In genomic region chr17:4478318-4478830, GRCh38 we compare ENCODE assay signal across 28 cellular contexts. TPM values are rescaled to one million over a fixed set of nuclear protein-coding genes. Genes with fewer than 3 reads are reported as not detected.
DNase-seq lines count a peak whose midpoint lies in the region; ATAC-seq, FAIRE-seq and TF ChIP-seq lines count a peak whose summit lies in the region.
"Had no signal": no experiment of that assay in that cellular context is flagged by ENCODE, and none has a peak within 500 bp of the region (broad histone marks: within the 10 kb centered on the region; RNA-seq: fewer than 3 reads in every experiment).

No MANE protein-coding gene starts in this region.

- peak overlapping the region; percentile 9 to 90 for H3K27ac ChIP-seq in mucosa of rectum (ENCODE audit: low read depth in 2 of 2, low read length in 2 of 2)
- H3K27ac ChIP-seq in small intestine (ENCODE audit: low read depth in 1 of 2, low read length in 1 of 2): peak overlapping the region; percentile 34 to 72
- no peak overlapping the region for H3K27ac ChIP-seq in Karpas-422 (ENCODE audit: low read length)
- no peak overlapping the region for H3K27ac ChIP-seq in gastrocnemius medialis
- H3K27ac ChIP-seq: 22Rv1, GM23248, HL-60 had no signal

- H3K27me3 ChIP-seq in mucosa of rectum (ENCODE audit: control insufficient read depth in 2 of 2, insufficient read depth in 2 of 2, low read length in 2 of 2): no peaks in the 10 kb centered on the region
- no peaks in the 10 kb centered on the region for H3K27me3 ChIP-seq in small intestine (ENCODE audit: control insufficient read depth in 2 of 2, insufficient read depth in 2 of 2, low read length in 2 of 2)
- no peaks in the 10 kb centered on the region for H3K27me3 ChIP-seq in Karpas-422 (ENCODE audit: low read length)
- H3K27me3 ChIP-seq in gastrocnemius medialis: no peaks in the 10 kb centered on the region

- H3K9me3 ChIP-seq in mucosa of rectum (ENCODE audit: control insufficient read depth in 2 of 2, low read length in 2 of 2) (no peaks in the 10 kb centered on the region), small intestine (ENCODE audit: control insufficient read depth, low read depth) (no peaks in the 10 kb centered on the region), Karpas-422 (ENCODE audit: low read length) (no peaks in the 10 kb centered on the region), gastrocnemius medialis (no peaks in the 10 kb centered on the region)
- H3K9me3 ChIP-seq: SK-N-SH had no signal

- H3K27me3 Mint-ChIP-seq in activated CD4-positive, alpha-beta T cell treated with anti-CD3 and anti-CD28 coated beads, Interleukin-2, amount 10 ng/mL, durations not matched to agents 7 days and 5 days: no peaks in the 10 kb centered on the region
- H3K27me3 Mint-ChIP-seq in activated T-helper 1 cell treated with anti-CD3 and anti-CD28 coated beads, Interleukin-12 subunit alpha, Interleukin-12 subunit beta, Interleukin-2, Interleukin-4 antibody, amounts not matched to agents 30 ng/mL and 10 ng/mL and 1 ng/mL, durations not matched to agents 14 hours and 24 hours and 36 hours (ENCODE audit: insufficient read depth): peaks cover 2% of the 10 kb centered on the region

- DNase-seq in activated CD4-positive, alpha-beta T cell treated with anti-CD3 and anti-CD28 coated beads, Interleukin-2, amount 10 ng/mL, durations not matched to agents 7 days and 5 days: no peak
- no peak for DNase-seq in activated CD4-positive, alpha-beta T cell treated with anti-CD3 and anti-CD28 coated beads, Interleukin-2, amount 50 U/mL, for 4 hours
- DNase-seq in activated T-helper 1 cell treated with anti-CD3 and anti-CD28 coated beads, Interleukin-12 subunit alpha, Interleukin-12 subunit beta, Interleukin-2, Interleukin-4 antibody, amounts not matched to agents 30 ng/mL and 10 ng/mL and 1 ng/mL, durations not matched to agents 14 hours and 24 hours and 36 hours (ENCODE audit: low spot score): no peak
- DNase-seq in small intestine: no peak
- no peak for DNase-seq in Karpas-422
- DNase-seq in gastrocnemius medialis: no peak
- DNase-seq in NK-92 (lab: John Stamatoyannopoulos, UW; ENCODE audit: unreplicated experiment): no peak
- DNase-seq: DMS153, DND-41, GM23248, HCEC 1CT, NCI-H1092, NCI-H1436, NCI-H187, NCI-H2081 treated with DMSO at 0.1 percent for 48 hours, NCI-H2171, NCI-H226, NCI-H510A, NCI-H69, OCI-M1, SK-N-SH had no signal

- H3K79me2 ChIP-seq in Karpas-422 (ENCODE audit: low read length): no peaks in the 10 kb centered on the region

- H3K4me3 Mint-ChIP-seq in activated CD4-positive, alpha-beta T cell treated with anti-CD3 and anti-CD28 coated beads, Interleukin-2, amount 10 ng/mL, durations not matched to agents 7 days and 5 days: no peak overlapping the region
- H3K4me3 Mint-ChIP-seq in activated T-helper 1 cell treated with anti-CD3 and anti-CD28 coated beads, Interleukin-12 subunit alpha, Interleukin-12 subunit beta, Interleukin-2, Interleukin-4 antibody, amounts not matched to agents 30 ng/mL and 10 ng/mL and 1 ng/mL, durations not matched to agents 14 hours and 24 hours and 36 hours: no peak overlapping the region
- H3K4me3 Mint-ChIP-seq: B cell, CD14-positive monocyte, IgD-negative memory B cell had no signal

- CTCF ChIA-PET in activated CD4-positive, alpha-beta T cell treated with anti-CD3 and anti-CD28 coated beads, Interleukin-2, amount 10 ng/mL, durations not matched to agents 7 days and 5 days (lab: Charles Lee): no interaction called here

- TF ChIP-seq CTCF in gastrocnemius medialis (IDR thresholded peaks at IDR 0.05 in 4 of 5, conservative IDR thresholded peaks at IDR 0.05 in 1 of 5): no peak

- in situ Hi-C loops in gastrocnemius medialis (cut with MboI; ENCODE audit: low sequenced_read_pairs in 4 of 4): no loop called here

- H3K4me3 ChIP-seq in mucosa of rectum (ENCODE audit: low read length in 2 of 2) (no peak overlapping the region), small intestine (ENCODE audit: low read depth in 1 of 2, low read length in 2 of 2) (no peak overlapping the region), Karpas-422 (ENCODE audit: low read length) (no peak overlapping the region), gastrocnemius medialis (no peak overlapping the region)
- H3K4me3 ChIP-seq: GM23248 had no signal

- no peaks in the 10 kb centered on the region for H3K36me3 ChIP-seq in mucosa of rectum (ENCODE audit: control insufficient read depth in 2 of 2, insufficient read depth in 2 of 2, low read length in 2 of 2)
- H3K36me3 ChIP-seq in small intestine (ENCODE audit: control insufficient read depth in 2 of 2, insufficient read depth in 2 of 2, low read length in 2 of 2): no peaks in the 10 kb centered on the region
- no peaks in the 10 kb centered on the region for H3K36me3 ChIP-seq in Karpas-422 (ENCODE audit: insufficient read depth, low read length)
- H3K36me3 ChIP-seq in gastrocnemius medialis: no peaks in the 10 kb centered on the region

- peak overlapping the region; percentile 36 for H3K27ac Mint-ChIP-seq in activated CD4-positive, alpha-beta T cell treated with anti-CD3 and anti-CD28 coated beads, Interleukin-2, amount 10 ng/mL, durations not matched to agents 7 days and 5 days
- peak overlapping the region; percentile 48 for H3K27ac Mint-ChIP-seq in activated T-helper 1 cell treated with anti-CD3 and anti-CD28 coated beads, Interleukin-12 subunit alpha, Interleukin-12 subunit beta, Interleukin-2, Interleukin-4 antibody, amounts not matched to agents 30 ng/mL and 10 ng/mL and 1 ng/mL, durations not matched to agents 14 hours and 24 hours and 36 hours
- H3K27ac Mint-ChIP-seq: B cell, IgD-negative memory B cell had no signal

- H3K9ac ChIP-seq in mucosa of rectum (ENCODE audit: low read depth in 1 of 2, low read length in 2 of 2) (peak overlapping the region in 1 of 2 donors; percentile 4), Karpas-422 (ENCODE audit: low read length) (no peak overlapping the region)
- H3K9ac ChIP-seq: GM23248, SK-N-SH had no signal

- TF ChIP-seq POLR2A in gastrocnemius medialis (IDR thresholded peaks at IDR 0.05): no peak

- no peak overlapping the region for H2AFZ ChIP-seq in Karpas-422 (ENCODE audit: low read length)
- H2AFZ ChIP-seq: GM23248 had no signal

- 80 to 90% (median 83%) methylated on average over 11 of the region's 11 CpGs for WGBS in small intestine, 3 donors

- no peaks in the 10 kb centered on the region for H4K20me1 ChIP-seq in Karpas-422 (ENCODE audit: insufficient read depth, low read depth, low read length)

- H3K9me2 ChIP-seq in Karpas-422 (replicated peaks; ENCODE audit: insufficient read depth, low read length): no peaks in the 10 kb centered on the region
- H3K9me2 ChIP-seq: SK-N-SH had no signal

- no peak for FAIRE-seq in small intestine (lab: Jason Lieb, UNC)
- FAIRE-seq: GM19239 had no signal

- peaks cover 34% of the 10 kb centered on the region for H3K4me1 Mint-ChIP-seq in activated CD4-positive, alpha-beta T cell treated with anti-CD3 and anti-CD28 coated beads, Interleukin-2, amount 10 ng/mL, durations not matched to agents 7 days and 5 days
- peaks cover 15% of the 10 kb centered on the region for H3K4me1 Mint-ChIP-seq in activated T-helper 1 cell treated with anti-CD3 and anti-CD28 coated beads, Interleukin-12 subunit alpha, Interleukin-12 subunit beta, Interleukin-2, Interleukin-4 antibody, amounts not matched to agents 30 ng/mL and 10 ng/mL and 1 ng/mL, durations not matched to agents 14 hours and 24 hours and 36 hours (ENCODE audit: low read depth)

- POLR2A ChIA-PET in activated CD4-positive, alpha-beta T cell treated with anti-CD3 and anti-CD28 coated beads, Interleukin-2, amount 10 ng/mL, durations not matched to agents 7 days and 5 days (lab: Charles Lee): no interaction called here

- ATAC-seq in gastrocnemius medialis: no peak

- H3K4me1 ChIP-seq in mucosa of rectum (ENCODE audit: control insufficient read depth in 2 of 2, insufficient read depth in 2 of 2, low read length in 2 of 2) (peaks cover 48 to 70% of the 10 kb centered on the region in 2 donors), small intestine (ENCODE audit: control insufficient read depth in 2 of 2, insufficient read depth in 1 of 2, low read depth in 1 of 2, low read length in 1 of 2) (peaks cover 8 to 9% of the 10 kb centered on the region in 2 donors), Karpas-422 (ENCODE audit: low read length) (peaks cover 5% of the 10 kb centered on the region), gastrocnemius medialis (peaks cover 7 to 10% of the 10 kb centered on the region in 2 donors)

- H3K36me3 Mint-ChIP-seq in activated CD4-positive, alpha-beta T cell treated with anti-CD3 and anti-CD28 coated beads, Interleukin-2, amount 10 ng/mL, durations not matched to agents 7 days and 5 days (ENCODE audit: low read depth): peaks cover 4% of the 10 kb centered on the region
- H3K36me3 Mint-ChIP-seq in activated T-helper 1 cell treated with anti-CD3 and anti-CD28 coated beads, Interleukin-12 subunit alpha, Interleukin-12 subunit beta, Interleukin-2, Interleukin-4 antibody, amounts not matched to agents 30 ng/mL and 10 ng/mL and 1 ng/mL, durations not matched to agents 14 hours and 24 hours and 36 hours (ENCODE audit: low read depth): no peaks in the 10 kb centered on the region

- H3K9me3 Mint-ChIP-seq in activated CD4-positive, alpha-beta T cell treated with anti-CD3 and anti-CD28 coated beads, Interleukin-2, amount 10 ng/mL, durations not matched to agents 7 days and 5 days: no peaks in the 10 kb centered on the region
- H3K9me3 Mint-ChIP-seq in activated T-helper 1 cell treated with anti-CD3 and anti-CD28 coated beads, Interleukin-12 subunit alpha, Interleukin-12 subunit beta, Interleukin-2, Interleukin-4 antibody, amounts not matched to agents 30 ng/mL and 10 ng/mL and 1 ng/mL, durations not matched to agents 14 hours and 24 hours and 36 hours: no peaks in the 10 kb centered on the region
- H3K9me3 Mint-ChIP-seq: IgD-negative memory B cell had no signal

- H3K4me2 ChIP-seq in Karpas-422 (ENCODE audit: low read depth, low read length, poor library complexity, severe bottlenecking): no peak overlapping the region
- H3K4me2 ChIP-seq: SK-N-SH had no signal

- intact Hi-C loops in activated T-helper 1 cell treated with anti-CD3 and anti-CD28 coated beads, Interleukin-12 subunit alpha, Interleukin-12 subunit beta, Interleukin-2, Interleukin-4 antibody, amounts not matched to agents 30 ng/mL and 10 ng/mL and 1 ng/mL, durations not matched to agents 14 hours and 24 hours and 36 hours (cut with micrococcal nuclease): no loop called here
- intact Hi-C loops in gastrocnemius medialis (cut with DNase I; ENCODE audit: low total_unique reads): no loop called here

RNA-seq across cellular contexts. Expression of gene SPNS2, which starts 20.3 kb away (rescaled TPM):
- under 1 TPM; 0.25 to 0.29 TPM for total RNA-seq in activated CD4-positive, alpha-beta T cell treated with anti-CD3 and anti-CD28 coated beads, Interleukin-2, amount 10 ng/mL, durations not matched to agents 7 days and 5 days
- total RNA-seq in activated T-helper 1 cell treated with anti-CD3 and anti-CD28 coated beads, Interleukin-12 subunit alpha, Interleukin-12 subunit beta, Interleukin-2, Interleukin-4 antibody, amounts not matched to agents 30 ng/mL and 10 ng/mL and 1 ng/mL, durations not matched to agents 14 hours and 24 hours and 36 hours: 0.17 TPM in 1 of 2 replicates, not detected in the other
- polyA plus RNA-seq in small intestine: 10 to 100 TPM in 2 of 3 donors, 1 to 10 TPM in 1; 6.3 to 37.3 (median 34.6) TPM
- not detected in 2 replicates for total RNA-seq in Karpas-422 (2014; rRNA removed; shearing (Covaris generic); ENCODE audit: low replicate concordance)
- total RNA-seq in gastrocnemius medialis: 1 to 10 TPM; 2.7 to 6.2 (median 4.2) TPM
- total RNA-seq: B cell, GM23248 had no signal
- polyA plus RNA-seq: IgD-negative memory B cell had no signal

RNA-seq across cellular contexts. Expression of gene SPNS3, which starts 44.6 kb away (rescaled TPM):
- total RNA-seq in activated CD4-positive, alpha-beta T cell treated with anti-CD3 and anti-CD28 coated beads, Interleukin-2, amount 10 ng/mL, durations not matched to agents 7 days and 5 days: 1 to 10 TPM; 6.5 to 8.0 TPM
- total RNA-seq in activated T-helper 1 cell treated with anti-CD3 and anti-CD28 coated beads, Interleukin-12 subunit alpha, Interleukin-12 subunit beta, Interleukin-2, Interleukin-4 antibody, amounts not matched to agents 30 ng/mL and 10 ng/mL and 1 ng/mL, durations not matched to agents 14 hours and 24 hours and 36 hours: 1.1 and 1.7 TPM in 2 replicates
- polyA plus RNA-seq in small intestine: 1 to 10 TPM in 2 of 3 donors, under 1 TPM in 1; 0.45 to 2.4 (median 2.4) TPM
- 4.1 and 12.9 TPM in 2 replicates for total RNA-seq in Karpas-422 (2014; rRNA removed; shearing (Covaris generic); ENCODE audit: low replicate concordance)
- not detected for total RNA-seq in gastrocnemius medialis
- total RNA-seq: GM23248 had no signal
- polyA plus RNA-seq: GM23248 had no signal

Comparison
In these comparisons a context has a peak if more than half of its experiments do, and no peak if none do; other contexts are left out.
1. H3K27ac ChIP-seq: peak in mucosa of rectum (2 of 2) and small intestine (2 of 2); none in Karpas-422 (single experiment) and gastrocnemius medialis (0 of 4).